2 cellular contexts compared by ENCODE assay signal in genomic region chr14:34632451-34632850, GRCh38.
TF ChIP-seq lines count a peak whose summit lies in the region.

No MANE protein-coding gene starts in this region.

TF ChIP-seq in GM23338, 12 proteins besides CTCF, POLR2A, EP300 and RAD21:
- TF ChIP-seq POLR2AphosphoS5 (IDR thresholded peaks at IDR 0.05; ENCODE audit: low read depth) (no peak), EZH2phosphoT487 (IDR thresholded peaks at IDR 0.05; ENCODE audit: unreplicated experiment) (no peak), EZH2 (IDR thresholded peaks at IDR 0.05; ENCODE audit: low read depth, unreplicated experiment) (no peak), ZNF114 (CRISPR knock-in tag; IDR thresholded peaks at IDR 0.05) (no peak), NANOG (IDR thresholded peaks at IDR 0.05; ENCODE audit: borderline replicate concordance) (no peak), CREB1 (CRISPR knock-in tag; IDR thresholded peaks at IDR 0.05; ENCODE audit: low read depth) (no peak), JUNB (IDR thresholded peaks at IDR 0.05; ENCODE audit: unreplicated experiment) (no peak), STAT1 (IDR thresholded peaks at IDR 0.05; ENCODE audit: unreplicated experiment) (no peak)
- TF ChIP-seq, protein P1, sequence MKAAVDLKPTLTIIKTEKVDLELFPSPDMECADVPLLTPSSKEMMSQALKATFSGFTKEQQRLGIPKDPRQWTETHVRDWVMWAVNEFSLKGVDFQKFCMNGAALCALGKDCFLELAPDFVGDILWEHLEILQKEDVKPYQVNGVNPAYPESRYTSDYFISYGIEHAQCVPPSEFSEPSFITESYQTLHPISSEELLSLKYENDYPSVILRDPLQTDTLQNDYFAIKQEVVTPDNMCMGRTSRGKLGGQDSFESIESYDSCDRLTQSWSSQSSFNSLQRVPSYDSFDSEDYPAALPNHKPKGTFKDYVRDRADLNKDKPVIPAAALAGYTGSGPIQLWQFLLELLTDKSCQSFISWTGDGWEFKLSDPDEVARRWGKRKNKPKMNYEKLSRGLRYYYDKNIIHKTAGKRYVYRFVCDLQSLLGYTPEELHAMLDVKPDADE (IDR thresholded peaks at IDR 0.05) = no peak
- TF ChIP-seq, protein P2, sequence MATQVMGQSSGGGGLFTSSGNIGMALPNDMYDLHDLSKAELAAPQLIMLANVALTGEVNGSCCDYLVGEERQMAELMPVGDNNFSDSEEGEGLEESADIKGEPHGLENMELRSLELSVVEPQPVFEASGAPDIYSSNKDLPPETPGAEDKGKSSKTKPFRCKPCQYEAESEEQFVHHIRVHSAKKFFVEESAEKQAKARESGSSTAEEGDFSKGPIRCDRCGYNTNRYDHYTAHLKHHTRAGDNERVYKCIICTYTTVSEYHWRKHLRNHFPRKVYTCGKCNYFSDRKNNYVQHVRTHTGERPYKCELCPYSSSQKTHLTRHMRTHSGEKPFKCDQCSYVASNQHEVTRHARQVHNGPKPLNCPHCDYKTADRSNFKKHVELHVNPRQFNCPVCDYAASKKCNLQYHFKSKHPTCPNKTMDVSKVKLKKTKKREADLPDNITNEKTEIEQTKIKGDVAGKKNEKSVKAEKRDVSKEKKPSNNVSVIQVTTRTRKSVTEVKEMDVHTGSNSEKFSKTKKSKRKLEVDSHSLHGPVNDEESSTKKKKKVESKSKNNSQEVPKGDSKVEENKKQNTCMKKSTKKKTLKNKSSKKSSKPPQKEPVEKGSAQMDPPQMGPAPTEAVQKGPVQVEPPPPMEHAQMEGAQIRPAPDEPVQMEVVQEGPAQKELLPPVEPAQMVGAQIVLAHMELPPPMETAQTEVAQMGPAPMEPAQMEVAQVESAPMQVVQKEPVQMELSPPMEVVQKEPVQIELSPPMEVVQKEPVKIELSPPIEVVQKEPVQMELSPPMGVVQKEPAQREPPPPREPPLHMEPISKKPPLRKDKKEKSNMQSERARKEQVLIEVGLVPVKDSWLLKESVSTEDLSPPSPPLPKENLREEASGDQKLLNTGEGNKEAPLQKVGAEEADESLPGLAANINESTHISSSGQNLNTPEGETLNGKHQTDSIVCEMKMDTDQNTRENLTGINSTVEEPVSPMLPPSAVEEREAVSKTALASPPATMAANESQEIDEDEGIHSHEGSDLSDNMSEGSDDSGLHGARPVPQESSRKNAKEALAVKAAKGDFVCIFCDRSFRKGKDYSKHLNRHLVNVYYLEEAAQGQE (IDR thresholded peaks at IDR 0.05; ENCODE audit: unreplicated experiment) = no peak

TF ChIP-seq in H1, 55 proteins besides CTCF, POLR2A, EP300 and RAD21:
- TF ChIP-seq SIX5 (IDR thresholded peaks at IDR 0.05; ENCODE audit: low read depth, low read length) (no peak), CBX8 (IDR thresholded peaks at IDR 0.05; ENCODE audit: borderline replicate concordance, low read depth, low read length) (no peak), POU5F1 (IDR thresholded peaks at IDR 0.05; ENCODE audit: low read depth, low read length) (no peak), GTF2F1 (IDR thresholded peaks at IDR 0.05; ENCODE audit: borderline replicate concordance, low read depth, low read length) (no peak), CEBPB (IDR thresholded peaks at IDR 0.05; ENCODE audit: low read depth, low read length) (no peak), CTBP2 (IDR thresholded peaks at IDR 0.05; ENCODE audit: borderline replicate concordance, insufficient read depth, insufficient read length, low read length) (no peak)
